ENCODE assay signal across 1 cellular context in the genomic region with DNA sequence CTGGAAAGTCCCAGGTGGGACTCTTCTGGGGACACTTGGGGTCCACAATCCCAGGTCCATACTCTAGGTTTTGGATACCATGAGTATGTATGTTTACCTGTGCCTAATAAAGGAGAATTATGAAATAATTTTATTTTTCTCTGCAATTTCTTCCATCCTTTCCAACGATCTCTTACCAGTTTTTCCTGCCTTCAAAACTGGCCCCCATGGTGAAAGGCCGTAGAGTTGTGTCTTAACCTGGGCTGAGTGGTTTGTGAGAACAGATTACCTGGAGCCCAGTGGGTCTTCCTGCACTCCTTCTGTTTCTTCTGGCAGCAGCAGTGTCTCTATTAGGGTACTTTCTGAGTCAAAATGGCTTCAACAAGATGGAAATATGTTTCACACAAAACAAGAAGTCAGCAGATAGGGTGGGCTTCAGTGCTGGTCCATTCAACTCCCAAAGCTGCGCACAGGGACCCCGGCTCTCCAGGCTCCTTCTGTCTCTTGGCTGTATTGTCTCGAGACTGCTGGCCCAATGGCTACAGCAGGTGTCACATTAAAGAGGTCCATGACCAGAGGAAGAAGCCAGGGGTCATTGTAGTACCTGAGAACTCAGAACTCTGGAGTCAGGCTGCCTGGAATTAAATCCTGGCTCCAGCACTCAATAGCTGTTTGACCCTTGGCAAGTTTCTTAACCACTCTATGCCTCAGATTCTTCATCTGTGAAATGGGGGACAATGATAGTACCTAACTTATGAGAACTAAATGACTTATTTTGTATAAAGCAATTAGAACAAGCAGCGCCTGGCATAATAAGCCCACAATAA.
TF ChIP-seq lines count a peak whose summit lies in the region.

No MANE protein-coding gene starts in this region.

TF ChIP-seq in HepG2, 621 proteins besides CTCF, POLR2A, EP300 and RAD21 (continued from another document):
- peak; percentile 60 for TF ChIP-seq ZNF781 (CRISPR knock-in tag; IDR thresholded peaks at IDR 0.05; ENCODE audit: borderline replicate concordance, not compliant biosample characterization)
- TF ChIP-seq HDAC1 (CRISPR knock-in tag; IDR thresholded peaks at IDR 0.05) = no peak
- no peak for TF ChIP-seq ZSCAN5A (CRISPR knock-in tag; IDR thresholded peaks at IDR 0.05; ENCODE audit: borderline replicate concordance)
- TF ChIP-seq FUBP1 (CRISPR knock-in tag; IDR thresholded peaks at IDR 0.05; ENCODE audit: borderline replicate concordance) = 0 out of 2 replicates have a peak, but pooled peaks have one; percentile 78
- TF ChIP-seq ZMAT3 (CRISPR knock-in tag; conservative IDR thresholded peaks at IDR 0.05) = no peak
- 0 out of 2 replicates have a peak, but pooled peaks have one; percentile 43 for TF ChIP-seq NAIF1 (CRISPR knock-in tag; IDR thresholded peaks at IDR 0.05; ENCODE audit: borderline replicate concordance)
- 0 out of 2 replicates have a peak, but pooled peaks have one; percentile 18 for TF ChIP-seq ZNF414 (CRISPR knock-in tag; IDR thresholded peaks at IDR 0.05)
- 0 out of 2 replicates have a peak, but pooled peaks have one; percentile 12 for TF ChIP-seq ARNT2 (CRISPR knock-in tag; IDR thresholded peaks at IDR 0.05; ENCODE audit: low read depth)
- peak; percentile 8; the same call in 1 of the 2 replicates for TF ChIP-seq HDAC2 (CRISPR knock-in tag; IDR thresholded peaks at IDR 0.05)
- TF ChIP-seq ZFP37 (CRISPR knock-in tag; IDR thresholded peaks at IDR 0.05; ENCODE audit: borderline replicate concordance) = no peak
- 0 out of 2 replicates have a peak, but pooled peaks have one; percentile 5 for TF ChIP-seq ZNF343 (CRISPR knock-in tag; IDR thresholded peaks at IDR 0.05)
- TF ChIP-seq, protein P1, sequence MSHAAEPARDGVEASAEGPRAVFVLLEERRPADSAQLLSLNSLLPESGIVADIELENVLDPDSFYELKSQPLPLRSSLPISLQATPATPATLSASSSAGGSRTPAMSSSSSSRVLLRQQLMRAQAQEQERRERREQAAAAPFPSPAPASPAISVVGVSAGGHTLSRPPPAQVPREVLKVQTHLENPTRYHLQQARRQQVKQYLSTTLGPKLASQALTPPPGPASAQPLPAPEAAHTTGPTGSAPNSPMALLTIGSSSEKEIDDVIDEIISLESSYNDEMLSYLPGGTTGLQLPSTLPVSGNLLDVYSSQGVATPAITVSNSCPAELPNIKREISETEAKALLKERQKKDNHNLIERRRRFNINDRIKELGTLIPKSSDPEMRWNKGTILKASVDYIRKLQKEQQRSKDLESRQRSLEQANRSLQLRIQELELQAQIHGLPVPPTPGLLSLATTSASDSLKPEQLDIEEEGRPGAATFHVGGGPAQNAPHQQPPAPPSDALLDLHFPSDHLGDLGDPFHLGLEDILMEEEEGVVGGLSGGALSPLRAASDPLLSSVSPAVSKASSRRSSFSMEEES (CRISPR knock-in tag; IDR thresholded peaks at IDR 0.05) = no peak
- TF ChIP-seq CENPT (CRISPR knock-in tag; IDR thresholded peaks at IDR 0.05; ENCODE audit: low read depth) = no peak
- no peak for TF ChIP-seq E2F2 (CRISPR knock-in tag; IDR thresholded peaks at IDR 0.05; ENCODE audit: borderline replicate concordance)
- peak; percentile 21; the same call in 1 of the 2 replicates for TF ChIP-seq ZNF331 (CRISPR knock-in tag; IDR thresholded peaks at IDR 0.05)
- no peak for TF ChIP-seq TFDP1 (CRISPR knock-in tag; IDR thresholded peaks at IDR 0.05; ENCODE audit: borderline replicate concordance)
